ENCODE assay signal across 8 cellular contexts in the genomic region with DNA sequence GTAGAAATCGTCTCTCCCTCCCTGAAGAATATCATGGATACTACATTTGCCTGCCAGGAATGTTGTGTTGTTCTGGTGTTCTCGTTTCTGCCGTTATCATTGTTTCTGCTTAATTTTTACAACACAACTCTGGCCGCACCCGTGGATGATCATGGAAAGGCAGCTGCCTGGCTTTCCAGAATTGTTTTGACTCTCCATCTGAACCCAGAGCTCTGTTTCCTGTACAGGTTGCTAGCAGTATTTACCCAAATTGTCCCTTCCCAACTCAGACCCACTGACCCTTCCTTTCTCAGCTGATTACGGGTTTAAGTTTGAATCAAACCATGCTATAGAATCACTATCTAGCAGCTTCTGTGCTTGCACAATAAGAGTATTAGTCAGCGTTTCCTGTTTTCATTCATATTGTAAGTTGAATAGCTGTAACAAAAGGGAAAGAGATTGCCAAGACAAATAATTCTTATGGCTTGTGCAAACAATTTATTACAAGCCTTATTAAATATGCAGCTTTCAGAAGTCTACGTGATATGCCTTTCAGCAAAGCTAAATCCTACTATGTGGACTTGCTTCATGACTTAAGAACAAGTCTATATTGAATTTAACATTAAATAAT.
DNase-seq lines count a peak whose midpoint lies in the region; ATAC-seq and TF ChIP-seq lines count a peak whose summit lies in the region.

No MANE protein-coding gene starts in this region.

- H2AFZ ChIP-seq in neural progenitor cell (replicated peaks), result no peak overlapping the region

- no peaks in the 10 kb centered on the region for H3F3A ChIP-seq in neural progenitor cell (ENCODE audit: low read depth)

- H3K9ac ChIP-seq in neural progenitor cell, result no peak overlapping the region

- H3K27ac Mint-ChIP-seq in nephron progenitor cell (no peak overlapping the region), neural progenitor cell (no peak overlapping the region)

- no peak overlapping the region for H3K4me2 ChIP-seq in neural progenitor cell

- no peaks in the 10 kb centered on the region for H3K36me3 ChIP-seq in neural progenitor cell

- ATAC-seq in left lobe of liver (peak; percentile 49), GM19395 (IDR thresholded peaks at IDR 0.05; ENCODE audit: unreplicated experiment) (no peak), HG02938 (IDR thresholded peaks at IDR 0.05; ENCODE audit: unreplicated experiment) (no peak)

- peaks cover 26% of the 10 kb centered on the region for H3K36me3 Mint-ChIP-seq in nephron progenitor cell (ENCODE audit: low read depth)
- H3K36me3 Mint-ChIP-seq in neural progenitor cell, result peaks cover 3% of the 10 kb centered on the region

- H3K4me3 Mint-ChIP-seq in nephron progenitor cell, result no peak overlapping the region
- H3K4me3 Mint-ChIP-seq in neural progenitor cell, result no peak overlapping the region

- H3K4me1 Mint-ChIP-seq in nephron progenitor cell (peaks cover 47% of the 10 kb centered on the region), neural progenitor cell (peaks cover 14% of the 10 kb centered on the region)

- no peak overlapping the region for H3K4me3 ChIP-seq in neural progenitor cell

- peaks cover 9% of the 10 kb centered on the region for H3K4me1 ChIP-seq in neural progenitor cell

- no peaks in the 10 kb centered on the region for H3K9me3 ChIP-seq in neural progenitor cell (ENCODE audit: low read depth)

- H4K20me1 ChIP-seq in neural progenitor cell (ENCODE audit: low read depth), result no peaks in the 10 kb centered on the region

- H3K27me3 ChIP-seq in neural progenitor cell, result no peaks in the 10 kb centered on the region

- H3K79me2 ChIP-seq in neural progenitor cell (ENCODE audit: low read depth), result no peaks in the 10 kb centered on the region

- no peaks in the 10 kb centered on the region for H3K9me3 Mint-ChIP-seq in nephron progenitor cell
- no peaks in the 10 kb centered on the region for H3K9me3 Mint-ChIP-seq in neural progenitor cell

- TF ChIP-seq CTCF in nephron progenitor cell (IDR thresholded peaks at IDR 0.05) (no peak), neural progenitor cell (IDR thresholded peaks at IDR 0.05) (no peak)

- H3K27me3 Mint-ChIP-seq in nephron progenitor cell (ENCODE audit: low read depth, poor library complexity) (no peaks in the 10 kb centered on the region), neural progenitor cell (ENCODE audit: insufficient read depth, low read depth) (peaks cover 2% of the 10 kb centered on the region)

- DNase-seq in GDM1 (lab: John Stamatoyannopoulos, UW) (peak; percentile 1), NCI-H1417 treated with DMSO at 0.1 percent for 48 hours (lab: John Stamatoyannopoulos, UW) (peak; percentile 91), amniotic stem cell (lab: John Stamatoyannopoulos, UW) (peak; percentile 81), left lobe of liver (ENCODE audit: low spot score) (no peak), nephron progenitor cell (no peak), neural progenitor cell (ENCODE audit: low spot score) (no peak)

- H3K27ac ChIP-seq in neural progenitor cell, result no peak overlapping the region

Comparison
In these comparisons a context has a peak if more than half of its experiments do, and no peak if none do; other contexts are left out.
1. DNase-seq: peak in GDM1 (single experiment), NCI-H1417 treated with DMSO at 0.1 percent for 48 hours (single experiment) and amniotic stem cell (single experiment); none in left lobe of liver (single experiment), nephron progenitor cell (single experiment) and neural progenitor cell (single experiment).